Comparison of ENCODE assay signal across 1 cellular context in genomic region chr10:42638053-42638820, GRCh38.
TF ChIP-seq lines count a peak whose summit lies in the region.

TSS of gene ZNF33B (minus strand) at chr10:42638570. CDS start at chr10:42636928, 1,642 bp downstream.

TF ChIP-seq in HEK293, 187 proteins besides CTCF, POLR2A, EP300 and RAD21 (continued from another document):
- TF ChIP-seq ZNF548 (tag by site-specific recombination; IDR thresholded peaks at IDR 0.05) (no peak), ZIC2 (tag by site-specific recombination; IDR thresholded peaks at IDR 0.05) (peak; percentile 90), SP2 (tag by site-specific recombination; IDR thresholded peaks at IDR 0.05) (peak; percentile 77), PRDM6 (tag by site-specific recombination; IDR thresholded peaks at IDR 0.05) (no peak), GLI4 (tag by site-specific recombination; IDR thresholded peaks at IDR 0.05) (0 out of 2 replicates have a peak, but pooled peaks have one; percentile 7), ZNF624 (tag by site-specific recombination; IDR thresholded peaks at IDR 0.05) (no peak), ZNF335 (tag by site-specific recombination; conservative IDR thresholded peaks at IDR 0.05) (peak; percentile 98), ZNF768 (tag by site-specific recombination; IDR thresholded peaks at IDR 0.05) (no peak), SCRT2 (tag by site-specific recombination; IDR thresholded peaks at IDR 0.05) (0 out of 2 replicates have a peak, but pooled peaks have one; percentile 10), ZBTB8A (tag by site-specific recombination; IDR thresholded peaks at IDR 0.05) (peak; percentile 97), ZBTB26 (tag by site-specific recombination; optimal IDR thresholded peaks at IDR 0.05) (peak; percentile 74), ZNF302 (tag by site-specific recombination; IDR thresholded peaks at IDR 0.05; ENCODE audit: low read depth) (no peak), ZNF362 (tag by site-specific recombination; IDR thresholded peaks at IDR 0.05) (no peak), ZNF292 (tag by site-specific recombination; IDR thresholded peaks at IDR 0.05; ENCODE audit: borderline replicate concordance, low read depth) (no peak), ZNF221 (tag by site-specific recombination; IDR thresholded peaks at IDR 0.05; ENCODE audit: borderline replicate concordance) (no peak), SCRT1 (tag by site-specific recombination; IDR thresholded peaks at IDR 0.05; ENCODE audit: borderline replicate concordance) (no peak), HOXA7 (CRISPR knock-in tag; IDR thresholded peaks at IDR 0.05; ENCODE audit: borderline replicate concordance) (no peak), ZNF2 (tag by site-specific recombination; IDR thresholded peaks at IDR 0.05) (peak; percentile 28), ZNF473 (tag by site-specific recombination; IDR thresholded peaks at IDR 0.05) (no peak), ZNF157 (tag by site-specific recombination; IDR thresholded peaks at IDR 0.05) (no peak)
- TF ChIP-seq, protein P1, sequence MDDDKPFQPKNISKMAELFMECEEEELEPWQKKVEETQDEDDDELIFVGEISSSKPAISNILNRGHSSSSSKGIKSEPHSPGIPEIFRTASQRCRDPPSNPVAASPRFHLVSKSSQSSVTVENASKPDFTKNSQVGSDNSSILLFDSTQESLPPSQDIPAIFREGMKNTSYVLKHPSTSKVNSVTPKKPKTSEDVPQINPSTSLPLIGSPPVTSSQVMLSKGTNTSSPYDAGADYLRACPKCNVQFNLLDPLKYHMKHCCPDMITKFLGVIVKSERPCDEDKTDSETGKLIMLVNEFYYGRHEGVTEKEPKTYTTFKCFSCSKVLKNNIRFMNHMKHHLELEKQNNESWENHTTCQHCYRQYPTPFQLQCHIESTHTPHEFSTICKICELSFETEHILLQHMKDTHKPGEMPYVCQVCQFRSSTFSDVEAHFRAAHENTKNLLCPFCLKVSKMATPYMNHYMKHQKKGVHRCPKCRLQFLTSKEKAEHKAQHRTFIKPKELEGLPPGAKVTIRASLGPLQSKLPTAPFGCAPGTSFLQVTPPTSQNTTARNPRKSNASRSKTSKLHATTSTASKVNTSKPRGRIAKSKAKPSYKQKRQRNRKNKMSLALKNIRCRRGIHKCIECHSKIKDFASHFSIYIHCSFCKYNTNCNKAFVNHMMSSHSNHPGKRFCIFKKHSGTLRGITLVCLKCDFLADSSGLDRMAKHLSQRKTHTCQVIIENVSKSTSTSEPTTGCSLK (tag by site-specific recombination; IDR thresholded peaks at IDR 0.05) = no peak
- TF ChIP-seq, protein P2, sequence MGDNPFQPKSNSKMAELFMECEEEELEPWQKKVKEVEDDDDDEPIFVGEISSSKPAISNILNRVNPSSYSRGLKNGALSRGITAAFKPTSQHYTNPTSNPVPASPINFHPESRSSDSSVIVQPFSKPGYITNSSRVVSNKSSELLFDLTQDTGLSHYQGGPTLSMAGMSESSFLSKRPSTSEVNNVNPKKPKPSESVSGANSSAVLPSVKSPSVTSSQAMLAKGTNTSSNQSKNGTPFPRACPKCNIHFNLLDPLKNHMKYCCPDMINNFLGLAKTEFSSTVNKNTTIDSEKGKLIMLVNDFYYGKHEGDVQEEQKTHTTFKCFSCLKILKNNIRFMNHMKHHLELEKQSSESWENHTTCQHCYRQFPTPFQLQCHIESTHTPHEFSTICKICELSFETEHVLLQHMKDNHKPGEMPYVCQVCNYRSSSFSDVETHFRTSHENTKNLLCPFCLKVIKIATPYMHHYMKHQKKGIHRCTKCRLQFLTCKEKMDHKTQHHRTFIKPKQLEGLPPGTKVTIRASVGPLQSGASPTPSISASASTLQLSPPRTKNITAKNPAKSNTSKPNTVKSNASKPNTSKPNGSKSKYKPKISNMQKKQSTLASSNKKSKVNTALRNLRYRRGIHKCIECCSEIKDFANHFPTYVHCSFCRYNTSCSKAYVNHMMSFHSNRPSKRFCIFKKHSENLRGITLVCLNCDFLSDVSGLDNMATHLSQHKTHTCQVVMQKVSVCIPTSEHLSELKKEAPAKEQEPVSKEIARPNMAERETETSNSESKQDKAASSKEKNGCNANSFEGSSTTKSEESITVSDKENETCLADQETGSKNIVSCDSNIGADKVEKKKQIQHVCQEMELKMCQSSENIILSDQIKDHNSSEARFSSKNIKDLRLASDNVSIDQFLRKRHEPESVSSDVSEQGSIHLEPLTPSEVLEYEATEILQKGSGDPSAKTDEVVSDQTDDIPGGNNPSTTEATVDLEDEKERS (tag by site-specific recombination; IDR thresholded peaks at IDR 0.05) = no peak
- TF ChIP-seq, protein P3, sequence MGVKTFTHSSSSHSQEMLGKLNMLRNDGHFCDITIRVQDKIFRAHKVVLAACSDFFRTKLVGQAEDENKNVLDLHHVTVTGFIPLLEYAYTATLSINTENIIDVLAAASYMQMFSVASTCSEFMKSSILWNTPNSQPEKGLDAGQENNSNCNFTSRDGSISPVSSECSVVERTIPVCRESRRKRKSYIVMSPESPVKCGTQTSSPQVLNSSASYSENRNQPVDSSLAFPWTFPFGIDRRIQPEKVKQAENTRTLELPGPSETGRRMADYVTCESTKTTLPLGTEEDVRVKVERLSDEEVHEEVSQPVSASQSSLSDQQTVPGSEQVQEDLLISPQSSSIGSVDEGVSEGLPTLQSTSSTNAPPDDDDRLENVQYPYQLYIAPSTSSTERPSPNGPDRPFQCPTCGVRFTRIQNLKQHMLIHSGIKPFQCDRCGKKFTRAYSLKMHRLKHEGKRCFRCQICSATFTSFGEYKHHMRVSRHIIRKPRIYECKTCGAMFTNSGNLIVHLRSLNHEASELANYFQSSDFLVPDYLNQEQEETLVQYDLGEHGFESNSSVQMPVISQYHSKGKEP (tag by site-specific recombination; IDR thresholded peaks at IDR 0.05) = no peak
- TF ChIP-seq, protein P4, sequence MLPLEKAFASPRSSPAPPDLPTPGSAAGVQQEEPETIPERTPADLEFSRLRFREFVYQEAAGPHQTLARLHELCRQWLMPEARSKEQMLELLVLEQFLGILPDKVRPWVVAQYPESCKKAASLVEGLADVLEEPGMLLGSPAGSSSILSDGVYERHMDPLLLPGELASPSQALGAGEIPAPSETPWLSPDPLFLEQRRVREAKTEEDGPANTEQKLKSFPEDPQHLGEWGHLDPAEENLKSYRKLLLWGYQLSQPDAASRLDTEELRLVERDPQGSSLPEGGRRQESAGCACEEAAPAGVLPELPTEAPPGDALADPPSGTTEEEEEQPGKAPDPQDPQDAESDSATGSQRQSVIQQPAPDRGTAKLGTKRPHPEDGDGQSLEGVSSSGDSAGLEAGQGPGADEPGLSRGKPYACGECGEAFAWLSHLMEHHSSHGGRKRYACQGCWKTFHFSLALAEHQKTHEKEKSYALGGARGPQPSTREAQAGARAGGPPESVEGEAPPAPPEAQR (tag by site-specific recombination; IDR thresholded peaks at IDR 0.05) = no peak
- TF ChIP-seq, protein P5, sequence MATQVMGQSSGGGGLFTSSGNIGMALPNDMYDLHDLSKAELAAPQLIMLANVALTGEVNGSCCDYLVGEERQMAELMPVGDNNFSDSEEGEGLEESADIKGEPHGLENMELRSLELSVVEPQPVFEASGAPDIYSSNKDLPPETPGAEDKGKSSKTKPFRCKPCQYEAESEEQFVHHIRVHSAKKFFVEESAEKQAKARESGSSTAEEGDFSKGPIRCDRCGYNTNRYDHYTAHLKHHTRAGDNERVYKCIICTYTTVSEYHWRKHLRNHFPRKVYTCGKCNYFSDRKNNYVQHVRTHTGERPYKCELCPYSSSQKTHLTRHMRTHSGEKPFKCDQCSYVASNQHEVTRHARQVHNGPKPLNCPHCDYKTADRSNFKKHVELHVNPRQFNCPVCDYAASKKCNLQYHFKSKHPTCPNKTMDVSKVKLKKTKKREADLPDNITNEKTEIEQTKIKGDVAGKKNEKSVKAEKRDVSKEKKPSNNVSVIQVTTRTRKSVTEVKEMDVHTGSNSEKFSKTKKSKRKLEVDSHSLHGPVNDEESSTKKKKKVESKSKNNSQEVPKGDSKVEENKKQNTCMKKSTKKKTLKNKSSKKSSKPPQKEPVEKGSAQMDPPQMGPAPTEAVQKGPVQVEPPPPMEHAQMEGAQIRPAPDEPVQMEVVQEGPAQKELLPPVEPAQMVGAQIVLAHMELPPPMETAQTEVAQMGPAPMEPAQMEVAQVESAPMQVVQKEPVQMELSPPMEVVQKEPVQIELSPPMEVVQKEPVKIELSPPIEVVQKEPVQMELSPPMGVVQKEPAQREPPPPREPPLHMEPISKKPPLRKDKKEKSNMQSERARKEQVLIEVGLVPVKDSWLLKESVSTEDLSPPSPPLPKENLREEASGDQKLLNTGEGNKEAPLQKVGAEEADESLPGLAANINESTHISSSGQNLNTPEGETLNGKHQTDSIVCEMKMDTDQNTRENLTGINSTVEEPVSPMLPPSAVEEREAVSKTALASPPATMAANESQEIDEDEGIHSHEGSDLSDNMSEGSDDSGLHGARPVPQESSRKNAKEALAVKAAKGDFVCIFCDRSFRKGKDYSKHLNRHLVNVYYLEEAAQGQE (tag by site-specific recombination; IDR thresholded peaks at IDR 0.05) = no peak
- TF ChIP-seq, protein P6, sequence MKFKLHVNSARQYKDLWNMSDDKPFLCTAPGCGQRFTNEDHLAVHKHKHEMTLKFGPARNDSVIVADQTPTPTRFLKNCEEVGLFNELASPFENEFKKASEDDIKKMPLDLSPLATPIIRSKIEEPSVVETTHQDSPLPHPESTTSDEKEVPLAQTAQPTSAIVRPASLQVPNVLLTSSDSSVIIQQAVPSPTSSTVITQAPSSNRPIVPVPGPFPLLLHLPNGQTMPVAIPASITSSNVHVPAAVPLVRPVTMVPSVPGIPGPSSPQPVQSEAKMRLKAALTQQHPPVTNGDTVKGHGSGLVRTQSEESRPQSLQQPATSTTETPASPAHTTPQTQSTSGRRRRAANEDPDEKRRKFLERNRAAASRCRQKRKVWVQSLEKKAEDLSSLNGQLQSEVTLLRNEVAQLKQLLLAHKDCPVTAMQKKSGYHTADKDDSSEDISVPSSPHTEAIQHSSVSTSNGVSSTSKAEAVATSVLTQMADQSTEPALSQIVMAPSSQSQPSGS (tag by site-specific recombination; IDR thresholded peaks at IDR 0.05; ENCODE audit: low read depth) = no peak
TF ChIP-seq in HEK293: peak in this region for 51.
